Comparison of ENCODE assay signal across 9 cellular contexts in the genomic region with DNA sequence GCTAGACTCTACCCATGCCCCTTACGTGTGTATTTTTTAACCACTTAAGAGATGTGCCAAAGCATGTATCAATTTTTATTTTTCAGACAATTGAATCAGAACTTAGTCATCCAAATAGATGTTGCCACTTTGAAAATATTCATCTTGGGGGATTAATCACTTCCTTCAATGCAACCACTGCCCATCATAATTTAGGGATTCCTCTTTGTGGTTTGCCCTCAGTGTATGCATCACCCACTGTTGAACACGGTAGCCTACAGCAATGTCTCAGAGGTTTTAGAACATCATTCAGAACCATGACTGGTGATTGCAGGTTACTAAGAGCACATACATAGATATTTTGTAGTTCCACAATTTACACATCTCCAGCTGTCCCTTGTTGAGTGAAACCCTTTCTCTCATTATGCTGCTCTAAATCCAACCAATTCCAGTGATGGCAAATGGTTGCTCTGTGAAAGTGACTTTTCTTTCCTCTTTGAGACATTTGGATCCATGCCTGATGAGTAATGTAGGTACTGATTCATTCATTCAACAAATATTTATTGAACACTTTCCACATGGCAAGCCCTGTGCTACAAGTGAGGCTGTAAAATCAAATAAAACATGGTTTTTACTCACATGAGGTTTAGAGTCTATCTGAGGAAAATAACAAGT.
A peak's percentile ranks its signal among the peaks of the same experiment; 100 is the strongest.
DNase-seq lines count a peak whose midpoint lies in the region; ATAC-seq and TF ChIP-seq lines count a peak whose summit lies in the region.
"Had no signal": no experiment of that assay in that cellular context is flagged by ENCODE, and none has a peak within 500 bp of the region (broad histone marks: within the 10 kb centered on the region; RNA-seq: fewer than 3 reads in every experiment).

No MANE protein-coding gene starts in this region.

- intact Hi-C loops in mucosa of descending colon (cut with DNase I, micrococcal nuclease): loop anchor here in 1 of 2 donors (10.0 kb wide), 1 partner anchor 52 kb away; no protein-coding TSS in a partner anchor

- TF ChIP-seq CTCF in brain (conservative IDR thresholded peaks at IDR 0.05) (no peak), mucosa of descending colon (IDR thresholded peaks at IDR 0.05) (no peak)

- peaks cover 57% of the 10 kb centered on the region for H3K4me1 Mint-ChIP-seq in brain
- H3K4me1 Mint-ChIP-seq: GM23338 had no signal

- H3K27ac Mint-ChIP-seq in brain: peak overlapping the region in 3 of 5 experiments; percentile 63 to 75 (median 68)
- H3K27ac Mint-ChIP-seq: GM23338 had no signal

- peaks cover 0 to 7% (median 2%) of the 10 kb centered on the region in 5 experiments for H3K9me3 Mint-ChIP-seq in brain
- H3K9me3 Mint-ChIP-seq: GM23338 had no signal

- ATAC-seq in mucosa of descending colon: peak; percentile 75
- ATAC-seq: GM23338 had no signal

- peaks cover 27% of the 10 kb centered on the region for H3K4me1 ChIP-seq in mucosa of descending colon (ENCODE audit: low read depth)

- DNase-seq in Ammon's horn (ENCODE audit: low spot score): peak; percentile 33
- peak; percentile 97 for DNase-seq in HT1080 (ENCODE audit: low read depth)
- peak in 1 of 3 donors; percentile 30 for DNase-seq in mucosa of descending colon
- no peak for DNase-seq in GF-D8 (lab: John Stamatoyannopoulos, UW)
- no peak for DNase-seq in NCI-H146 treated with DMSO at 0.1 percent for 48 hours (lab: John Stamatoyannopoulos, UW; ENCODE audit: unreplicated experiment)
- DNase-seq in NCI-H510A (lab: John Stamatoyannopoulos, UW): no peak
- no peak for DNase-seq in AML-193 (lab: John Stamatoyannopoulos, UW)

- peaks cover 10% of the 10 kb centered on the region for H3K27me3 Mint-ChIP-seq in brain

- no peaks in the 10 kb centered on the region for H3K9me3 ChIP-seq in mucosa of descending colon

- H3K36me3 Mint-ChIP-seq in brain: no peaks in the 10 kb centered on the region

- peak overlapping the region in 1 of 5 experiments; percentile 6 for H3K4me3 Mint-ChIP-seq in brain
- H3K4me3 Mint-ChIP-seq: GM23338 had no signal

- H3K4me3 ChIP-seq in mucosa of descending colon: no peak overlapping the region
- H3K4me3 ChIP-seq: GM23338 had no signal

- H3K36me3 ChIP-seq in mucosa of descending colon (ENCODE audit: low read depth): no peaks in the 10 kb centered on the region

Comparison
In these comparisons a context has a peak if more than half of its experiments do, and no peak if none do; other contexts are left out.
1. DNase-seq: peak in Ammon's horn (single experiment) and HT1080 (single experiment); none in GF-D8 (single experiment), NCI-H146 treated with DMSO at 0.1 percent for 48 hours (single experiment), NCI-H510A (single experiment) and AML-193 (0 of 2).